8 cellular contexts compared by ENCODE assay signal in genomic region chr1:32876341-32877210, GRCh38.
DNase-seq lines count a peak whose midpoint lies in the region; ATAC-seq and TF ChIP-seq lines count a peak whose summit lies in the region.

No MANE protein-coding gene starts in this region.

- peak; percentile 97 for TF ChIP-seq CTCF in DND-41 (IDR thresholded peaks at IDR 0.05; ENCODE audit: borderline replicate concordance, extremely low read depth, low read length, poor library complexity, severe bottlenecking)
- TF ChIP-seq CTCF in brain microvascular endothelial cell (IDR thresholded peaks at IDR 0.05; ENCODE audit: low read depth, low read length, missing control alignments), result peak; percentile 95

- H3K9ac ChIP-seq in DND-41 (ENCODE audit: low read depth, low read length), result no peak overlapping the region

- ATAC-seq in DND-41 (ENCODE audit: insufficient read depth, low read depth) (peak; percentile 71), GM21576 (IDR thresholded peaks at IDR 0.05; ENCODE audit: unreplicated experiment) (no peak), GM18873 (IDR thresholded peaks at IDR 0.05; ENCODE audit: low FRiP score, unreplicated experiment) (no peak)

- H3K36me3 ChIP-seq in DND-41 (ENCODE audit: insufficient read depth, low read length) (no peaks in the 10 kb centered on the region), brain microvascular endothelial cell (replicated peaks) (no peaks in the 10 kb centered on the region)

- DNase-seq in DND-41 (peak; percentile 69), HUDEP-2 (lab: John Stamatoyannopoulos, UW; ENCODE audit: unreplicated experiment in 76 of 76) (peak in 51 of 76 experiments; percentile 7 to 62 (median 40)), T-helper 1 cell (peak in 3 of 5 donors; percentile 46 to 54 (median 50)), brain microvascular endothelial cell (peak; percentile 34), islet precursor cell (peak; percentile 81)
- DNase-seq in stimulated activated CD8-positive, alpha-beta memory T cell treated with anti-CD3 and anti-CD28 coated beads, Interleukin-4, amount 100 ng/mL, for 48 hours, result peak; percentile 62

- H2AFZ ChIP-seq in DND-41 (ENCODE audit: low read depth, low read length), result peak overlapping the region; percentile 44; the same call in 1 of the 2 replicates

- in situ Hi-C loops in brain microvascular endothelial cell (cut with HindIII; ENCODE audit: low pct_ligation_motif_present, low sequenced_read_pairs), result no loop called here

- H3K27me3 ChIP-seq in DND-41 (ENCODE audit: insufficient read depth, low read length, poor library complexity) (no peaks in the 10 kb centered on the region), brain microvascular endothelial cell (replicated peaks) (no peaks in the 10 kb centered on the region)

- no peak overlapping the region for H3K27ac ChIP-seq in DND-41 (ENCODE audit: low read length)
- no peak overlapping the region for H3K27ac ChIP-seq in brain microvascular endothelial cell

- no peaks in the 10 kb centered on the region for H3K9me3 ChIP-seq in DND-41 (ENCODE audit: insufficient read depth, low read length, severe bottlenecking)

- H3K4me3 ChIP-seq in DND-41 (ENCODE audit: low read depth in 1 of 2, low read length in 2 of 2) (no peak overlapping the region), brain microvascular endothelial cell (ENCODE audit: low read depth, low read length) (no peak overlapping the region)

- H3K4me1 ChIP-seq in DND-41 (ENCODE audit: insufficient read depth, low read length), result peaks cover 20% of the 10 kb centered on the region

- H3K79me2 ChIP-seq in DND-41 (ENCODE audit: insufficient read depth, low read length), result no peaks in the 10 kb centered on the region

- no peaks in the 10 kb centered on the region; the same call in 1 of the 2 replicates for H4K20me1 ChIP-seq in DND-41 (ENCODE audit: insufficient read depth, low read length)

- no peak overlapping the region for H3K4me2 ChIP-seq in DND-41 (ENCODE audit: insufficient read depth, low read length)
